ENCODE assay signal across 17 cellular contexts in the genomic region with DNA sequence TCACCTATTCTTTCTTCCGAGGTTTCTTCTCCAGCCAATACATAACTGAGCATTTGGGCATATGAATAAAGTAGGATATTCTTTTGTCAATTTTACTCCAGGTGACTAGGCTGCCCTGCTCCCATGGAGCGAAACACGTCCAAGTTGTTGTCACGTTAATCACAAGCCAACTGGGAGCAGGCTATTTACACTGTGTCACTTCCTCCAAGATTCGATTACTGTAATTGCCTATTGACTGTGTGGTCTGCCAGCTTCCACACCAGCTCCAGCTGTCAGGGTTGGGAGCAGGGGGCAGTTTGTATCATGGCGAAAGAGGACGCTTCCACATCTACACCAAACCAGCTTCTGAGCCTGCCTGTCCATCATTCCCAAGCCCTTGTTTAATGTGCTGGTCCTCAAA.
A peak's percentile ranks its signal among the peaks of the same experiment; 100 is the strongest.
DNase-seq lines count a peak whose midpoint lies in the region; ATAC-seq lines count a peak whose summit lies in the region.
"Had no signal": no experiment of that assay in that cellular context is flagged by ENCODE, and none has a peak within 500 bp of the region (broad histone marks: within the 10 kb centered on the region; RNA-seq: fewer than 3 reads in every experiment).

No MANE protein-coding gene starts in this region.

- ATAC-seq in HG02852 (IDR thresholded peaks at IDR 0.05; ENCODE audit: unreplicated experiment) = no peak
- ATAC-seq: HCT116; Panc1; stimulated activated effector memory CD8-positive, alpha-beta T cell treated with anti-CD3 and anti-CD28 coated beads, Interleukin-12 subunit alpha, Interleukin-12 subunit beta, amount 100 ng/mL, for 72 hours had no signal

- DNase-seq in NCI-H1417 (lab: John Stamatoyannopoulos, UW) = peak in 2 of 3 experiments; percentile 48 to 84
- DNase-seq in NCI-H2081 (lab: John Stamatoyannopoulos, UW) = peak; percentile 84 to 96
- peak; percentile 43 for DNase-seq in SHP77 treated with DMSO at 0.1 percent for 48 hours (lab: John Stamatoyannopoulos, UW)
- peak; percentile 74 for DNase-seq in mucosa of gallbladder (ENCODE audit: low spot score)
- no peak for DNase-seq in stimulated activated CD4-positive, alpha-beta T cell treated with anti-CD3 and anti-CD28 coated beads, Interleukin-4, amount 100 ng/mL, for 24 hours
- DNase-seq in SIG-M5 treated with dmso at 0.1 percent for 504 hours (lab: John Stamatoyannopoulos, UW; ENCODE audit: unreplicated experiment) = no peak
- DNase-seq: foreskin melanocyte; GF-D8; KG1; NCI-H2171 treated with DMSO at 0.1 percent for 48 hours; NK-92 treated with Interleukin-12 subunit alpha and Interleukin-12 subunit beta, amount 100 ng/mL, for 24 hours; stimulated activated CD4-positive, alpha-beta T cell treated with anti-CD3 and anti-CD28 coated beads, Interleukin-1b, Interleukin-23, amount 100 ng/mL, for 48 hours; testis had no signal

Comparison
In these comparisons a context has a peak if more than half of its experiments do, and no peak if none do; other contexts are left out.
1. DNase-seq: peak in NCI-H1417 (2 of 3), NCI-H2081 (2 of 2), SHP77 treated with DMSO at 0.1 percent for 48 hours (single experiment) and mucosa of gallbladder (single experiment); none in stimulated activated CD4-positive, alpha-beta T cell treated with anti-CD3 and anti-CD28 coated beads, Interleukin-4, amount 100 ng/mL, for 24 hours (single experiment) and SIG-M5 treated with dmso at 0.1 percent for 504 hours (single experiment).